ENCODE assay signal across 2 cellular contexts in the genomic region with DNA sequence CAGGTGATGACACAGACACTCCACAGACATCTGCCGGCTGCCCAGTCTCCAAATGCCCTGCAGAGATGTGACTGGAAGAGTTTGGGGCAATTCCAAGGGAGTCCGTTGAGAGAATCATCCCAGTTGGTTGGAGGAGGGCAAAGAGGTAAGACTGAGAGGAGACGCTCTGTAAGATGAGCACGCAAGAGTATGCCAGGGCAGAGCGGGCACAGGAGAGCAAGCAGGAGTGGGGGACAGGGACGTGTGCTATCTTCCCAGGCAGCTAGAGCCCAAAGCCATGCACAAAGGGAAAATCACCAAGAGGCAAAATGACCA.
TF ChIP-seq lines count a peak whose summit lies in the region.

No MANE protein-coding gene starts in this region.

TF ChIP-seq in IMR-90, 13 proteins besides CTCF, POLR2A, EP300 and RAD21:
- TF ChIP-seq MXI1 (IDR thresholded peaks at IDR 0.05; ENCODE audit: borderline replicate concordance, low read depth, low read length) (no peak), FOS (IDR thresholded peaks at IDR 0.05; ENCODE audit: low read depth, low read length) (no peak), NFE2L2 (IDR thresholded peaks at IDR 0.05; ENCODE audit: low read depth, low read length) (no peak), SMC3 (IDR thresholded peaks at IDR 0.05; ENCODE audit: low read depth, low read length) (no peak), BHLHE40 (IDR thresholded peaks at IDR 0.05; ENCODE audit: low read depth, low read length) (no peak), MAZ (IDR thresholded peaks at IDR 0.05; ENCODE audit: borderline replicate concordance, low read depth, low read length) (no peak), CEBPB (IDR thresholded peaks at IDR 0.05; ENCODE audit: low read depth, low read length) (no peak), RCOR1 (IDR thresholded peaks at IDR 0.05; ENCODE audit: insufficient replicate concordance, low read length) (no peak), CHD1 (IDR thresholded peaks at IDR 0.05; ENCODE audit: low read depth, low read length) (no peak)
- TF ChIP-seq, protein P1, sequence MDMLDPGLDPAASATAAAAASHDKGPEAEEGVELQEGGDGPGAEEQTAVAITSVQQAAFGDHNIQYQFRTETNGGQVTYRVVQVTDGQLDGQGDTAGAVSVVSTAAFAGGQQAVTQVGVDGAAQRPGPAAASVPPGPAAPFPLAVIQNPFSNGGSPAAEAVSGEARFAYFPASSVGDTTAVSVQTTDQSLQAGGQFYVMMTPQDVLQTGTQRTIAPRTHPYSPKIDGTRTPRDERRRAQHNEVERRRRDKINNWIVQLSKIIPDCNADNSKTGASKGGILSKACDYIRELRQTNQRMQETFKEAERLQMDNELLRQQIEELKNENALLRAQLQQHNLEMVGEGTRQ (IDR thresholded peaks at IDR 0.05; ENCODE audit: low read depth, low read length): no peak
- TF ChIP-seq, protein P2, sequence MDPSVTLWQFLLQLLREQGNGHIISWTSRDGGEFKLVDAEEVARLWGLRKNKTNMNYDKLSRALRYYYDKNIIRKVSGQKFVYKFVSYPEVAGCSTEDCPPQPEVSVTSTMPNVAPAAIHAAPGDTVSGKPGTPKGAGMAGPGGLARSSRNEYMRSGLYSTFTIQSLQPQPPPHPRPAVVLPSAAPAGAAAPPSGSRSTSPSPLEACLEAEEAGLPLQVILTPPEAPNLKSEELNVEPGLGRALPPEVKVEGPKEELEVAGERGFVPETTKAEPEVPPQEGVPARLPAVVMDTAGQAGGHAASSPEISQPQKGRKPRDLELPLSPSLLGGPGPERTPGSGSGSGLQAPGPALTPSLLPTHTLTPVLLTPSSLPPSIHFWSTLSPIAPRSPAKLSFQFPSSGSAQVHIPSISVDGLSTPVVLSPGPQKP (IDR thresholded peaks at IDR 0.05; ENCODE audit: borderline replicate concordance, low read depth, low read length): no peak
TF ChIP-seq in IMR-90: peak in this region for 0.

TF ChIP-seq in H1, 55 proteins besides CTCF, POLR2A, EP300 and RAD21:
- TF ChIP-seq BCL11A (IDR thresholded peaks at IDR 0.05; ENCODE audit: low read depth in 2 of 2, low read length in 2 of 2) (no peak), TCF12 (IDR thresholded peaks at IDR 0.05; ENCODE audit: low read depth, low read length) (no peak), CHD2 (IDR thresholded peaks at IDR 0.05; ENCODE audit: low read length) (no peak), MAFK (IDR thresholded peaks at IDR 0.05; ENCODE audit: low read depth, low read length) (no peak), RFX5 (IDR thresholded peaks at IDR 0.05; ENCODE audit: borderline replicate concordance, low read depth, low read length) (no peak), POU5F1 (IDR thresholded peaks at IDR 0.05; ENCODE audit: low read depth, low read length) (no peak), KDM5A (IDR thresholded peaks at IDR 0.05; ENCODE audit: low read length) (no peak), ZNF274 (IDR thresholded peaks at IDR 0.05; ENCODE audit: borderline replicate concordance, extremely low read depth, low read length) (no peak), SUZ12 (IDR thresholded peaks at IDR 0.05; ENCODE audit: low read length) (no peak), CEBPB (IDR thresholded peaks at IDR 0.05; ENCODE audit: low read depth, low read length) (no peak), TEAD4 (IDR thresholded peaks at IDR 0.05; ENCODE audit: low read depth, low read length) (no peak), SP1 (IDR thresholded peaks at IDR 0.05; ENCODE audit: low read depth, low read length) (no peak), KDM1A (IDR thresholded peaks at IDR 0.05; ENCODE audit: borderline replicate concordance, low read length) (no peak)
- TF ChIP-seq, protein P3, sequence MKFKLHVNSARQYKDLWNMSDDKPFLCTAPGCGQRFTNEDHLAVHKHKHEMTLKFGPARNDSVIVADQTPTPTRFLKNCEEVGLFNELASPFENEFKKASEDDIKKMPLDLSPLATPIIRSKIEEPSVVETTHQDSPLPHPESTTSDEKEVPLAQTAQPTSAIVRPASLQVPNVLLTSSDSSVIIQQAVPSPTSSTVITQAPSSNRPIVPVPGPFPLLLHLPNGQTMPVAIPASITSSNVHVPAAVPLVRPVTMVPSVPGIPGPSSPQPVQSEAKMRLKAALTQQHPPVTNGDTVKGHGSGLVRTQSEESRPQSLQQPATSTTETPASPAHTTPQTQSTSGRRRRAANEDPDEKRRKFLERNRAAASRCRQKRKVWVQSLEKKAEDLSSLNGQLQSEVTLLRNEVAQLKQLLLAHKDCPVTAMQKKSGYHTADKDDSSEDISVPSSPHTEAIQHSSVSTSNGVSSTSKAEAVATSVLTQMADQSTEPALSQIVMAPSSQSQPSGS (IDR thresholded peaks at IDR 0.05; ENCODE audit: low read length): no peak
TF ChIP-seq in H1: peak in this region for 0.
